ENCODE assay signal across 25 cellular contexts in the genomic region with DNA sequence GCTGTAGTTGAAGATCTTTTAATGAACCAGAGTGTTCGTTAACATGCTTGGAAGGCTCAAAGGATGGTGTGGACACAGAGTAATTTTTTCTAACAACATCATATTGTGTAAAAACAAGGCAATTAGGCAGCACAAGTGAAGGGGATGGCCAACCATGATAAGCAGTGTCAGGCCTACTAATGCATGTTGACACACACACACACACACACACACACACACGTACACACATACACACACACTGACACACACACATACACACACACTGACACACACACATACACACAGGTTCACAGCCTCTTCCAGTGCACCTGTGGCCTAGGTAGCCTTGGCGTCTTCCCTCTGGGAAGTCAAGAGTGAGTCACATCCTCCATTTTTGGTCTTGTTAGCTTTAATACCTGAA. TPM values are rescaled to one million over a fixed set of nuclear protein-coding genes. Genes with fewer than 3 reads are reported as not detected.
DNase-seq lines count a peak whose midpoint lies in the region; ATAC-seq, FAIRE-seq and TF ChIP-seq lines count a peak whose summit lies in the region.
"Had no signal": no experiment of that assay in that cellular context is flagged by ENCODE, and none has a peak within 500 bp of the region (broad histone marks: within the 10 kb centered on the region; RNA-seq: fewer than 3 reads in every experiment).

A gene (plus strand): TSS at position 368 of the 400 bp plus-strand sequence. CDS start 2,122 bp downstream, outside the sequence.

- no peak within 1 kb of the TSS for H4K8ac ChIP-seq in trophoblast cell (ENCODE audit: low read depth, low read length)

- no peak within 1 kb of the TSS for H3K4ac ChIP-seq in trophoblast cell (ENCODE audit: low read depth, low read length)

- no peak within 1 kb of the TSS for H3K4me3 ChIP-seq in astrocyte (ENCODE audit: insufficient read depth, low read depth, low read length)
- H3K4me3 ChIP-seq in trophoblast cell (ENCODE audit: low read depth, low read length) = peak within 1 kb of the TSS; percentile 48
- H3K4me3 ChIP-seq: A549, HAP-1 had no signal

- no peak for ATAC-seq in HG03095 (IDR thresholded peaks at IDR 0.05; ENCODE audit: unreplicated experiment)
- ATAC-seq: A549 had no signal

- H3K79me1 ChIP-seq in trophoblast cell (ENCODE audit: low read length) = no peaks in the 10 kb centered on the region

- DNase-seq in activated naive CD4-positive, alpha-beta T cell (lab: John Stamatoyannopoulos, UW) = no peak
- DNase-seq in astrocyte (ENCODE audit: low read depth) (no peak), trophoblast cell (no peak), midbrain (lab: John Stamatoyannopoulos, UW) (no peak)
- DNase-seq in activated T-helper 2 cell treated with anti-CD3 and anti-CD28 coated beads, Interferon-gamma antibody, Interleukin-2, Interleukin-4, amounts not matched to agents 10 μg/mL and 5 μg/mL and 100 μg/mL, durations not matched to agents 14 hours and 24 hours and 36 hours (ENCODE audit: low spot score) = no peak
- DNase-seq: 8988T; ACHN; AML-193; C1 segment of cervical spinal cord; Calu3; CD4-positive, alpha-beta memory T cell; COR-L47; DMS53; DMS79 treated with DMSO at 0.1 percent for 48 hours; GF-D8; GOT3 had no signal

- no peak within 1 kb of the TSS for H3K4me3 Mint-ChIP-seq in activated naive CD4-positive, alpha-beta T cell treated with anti-CD3 and anti-CD28 coated beads, Interleukin-2, amount 50 U/mL, for 24 hours
- H3K4me3 Mint-ChIP-seq in astrocyte (ENCODE audit: unreplicated experiment) = no peak within 1 kb of the TSS
- H3K4me3 Mint-ChIP-seq in activated T-helper 2 cell treated with anti-CD3 and anti-CD28 coated beads, Interferon-gamma antibody, Interleukin-2, Interleukin-4, amounts not matched to agents 10 μg/mL and 5 μg/mL and 100 μg/mL, durations not matched to agents 14 hours and 24 hours and 36 hours (ENCODE audit: low read depth) = no peak within 1 kb of the TSS
- H3K4me3 Mint-ChIP-seq: CD4-positive, alpha-beta memory T cell had no signal

- H3K9me3 ChIP-seq in astrocyte (ENCODE audit: insufficient read depth, low read depth, low read length) (no peaks in the 10 kb centered on the region), trophoblast cell (ENCODE audit: insufficient read depth, low read depth, low read length) (no peaks in the 10 kb centered on the region)
- H3K9me3 ChIP-seq: A549, HAP-1 had no signal

- H3K36me3 ChIP-seq in astrocyte (ENCODE audit: insufficient read depth, low read length) (no peaks in the 10 kb centered on the region), trophoblast cell (ENCODE audit: control insufficient read depth in 1 of 2, insufficient read depth in 2 of 2, low read length in 2 of 2) (no peaks in the 10 kb centered on the region)
- H3K36me3 ChIP-seq: HAP-1 had no signal

- no peaks in the 10 kb centered on the region for H4K20me1 ChIP-seq in astrocyte (ENCODE audit: insufficient read depth, low read length)

- no peaks in the 10 kb centered on the region for H3K36me3 Mint-ChIP-seq in activated naive CD4-positive, alpha-beta T cell treated with anti-CD3 and anti-CD28 coated beads, Interleukin-2, amount 50 U/mL, for 24 hours
- H3K36me3 Mint-ChIP-seq in astrocyte (ENCODE audit: low read depth, unreplicated experiment) = no peaks in the 10 kb centered on the region
- H3K36me3 Mint-ChIP-seq in activated T-helper 2 cell treated with anti-CD3 and anti-CD28 coated beads, Interferon-gamma antibody, Interleukin-2, Interleukin-4, amounts not matched to agents 10 μg/mL and 5 μg/mL and 100 μg/mL, durations not matched to agents 14 hours and 24 hours and 36 hours (ENCODE audit: low read depth) = no peaks in the 10 kb centered on the region
- H3K36me3 Mint-ChIP-seq: CD4-positive, alpha-beta memory T cell had no signal

- H3K27ac ChIP-seq in astrocyte (ENCODE audit: low read depth, low read length) = no peak within 1 kb of the TSS
- H3K27ac ChIP-seq in trophoblast cell (ENCODE audit: low read depth, low read length) = no peak within 1 kb of the TSS
- H3K27ac ChIP-seq: A549 had no signal

- peak within 1 kb of the TSS; percentile 59 for H3K27ac Mint-ChIP-seq in activated naive CD4-positive, alpha-beta T cell treated with anti-CD3 and anti-CD28 coated beads, Interleukin-2, amount 50 U/mL, for 24 hours
- no peak within 1 kb of the TSS for H3K27ac Mint-ChIP-seq in astrocyte (ENCODE audit: unreplicated experiment)
- no peak within 1 kb of the TSS for H3K27ac Mint-ChIP-seq in activated T-helper 2 cell treated with anti-CD3 and anti-CD28 coated beads, Interferon-gamma antibody, Interleukin-2, Interleukin-4, amounts not matched to agents 10 μg/mL and 5 μg/mL and 100 μg/mL, durations not matched to agents 14 hours and 24 hours and 36 hours
- H3K27ac Mint-ChIP-seq: CD4-positive, alpha-beta memory T cell had no signal

- H3K9ac ChIP-seq in astrocyte (ENCODE audit: low read length) (no peak within 1 kb of the TSS), trophoblast cell (ENCODE audit: low read length) (no peak within 1 kb of the TSS)

- intact Hi-C loops in activated T-helper 2 cell treated with anti-CD3 and anti-CD28 coated beads, Interferon-gamma antibody, Interleukin-2, Interleukin-4, amounts not matched to agents 10 μg/mL and 5 μg/mL and 100 μg/mL, durations not matched to agents 14 hours and 24 hours and 36 hours (cut with micrococcal nuclease) = no loop called here

- H3K27me3 Mint-ChIP-seq in activated naive CD4-positive, alpha-beta T cell treated with anti-CD3 and anti-CD28 coated beads, Interleukin-2, amount 50 U/mL, for 24 hours = no peaks in the 10 kb centered on the region
- peaks cover 2% of the 10 kb centered on the region for H3K27me3 Mint-ChIP-seq in astrocyte (ENCODE audit: low read depth, unreplicated experiment)
- no peaks in the 10 kb centered on the region for H3K27me3 Mint-ChIP-seq in activated T-helper 2 cell treated with anti-CD3 and anti-CD28 coated beads, Interferon-gamma antibody, Interleukin-2, Interleukin-4, amounts not matched to agents 10 μg/mL and 5 μg/mL and 100 μg/mL, durations not matched to agents 14 hours and 24 hours and 36 hours (ENCODE audit: low read depth)
- H3K27me3 Mint-ChIP-seq: CD4-positive, alpha-beta memory T cell had no signal

- no peak for TF ChIP-seq CTCF in astrocyte (IDR thresholded peaks at IDR 0.05; ENCODE audit: insufficient read depth, low read depth, low read length)

- no peak within 1 kb of the TSS for H4K12ac ChIP-seq in trophoblast cell (ENCODE audit: low read depth, low read length)

- no peaks in the 10 kb centered on the region for H3K4me1 Mint-ChIP-seq in activated naive CD4-positive, alpha-beta T cell treated with anti-CD3 and anti-CD28 coated beads, Interleukin-2, amount 50 U/mL, for 24 hours
- H3K4me1 Mint-ChIP-seq in astrocyte (ENCODE audit: low read depth, unreplicated experiment) = peaks cover 4% of the 10 kb centered on the region
- peaks cover 2% of the 10 kb centered on the region for H3K4me1 Mint-ChIP-seq in activated T-helper 2 cell treated with anti-CD3 and anti-CD28 coated beads, Interferon-gamma antibody, Interleukin-2, Interleukin-4, amounts not matched to agents 10 μg/mL and 5 μg/mL and 100 μg/mL, durations not matched to agents 14 hours and 24 hours and 36 hours (ENCODE audit: low read depth)

- no peak within 1 kb of the TSS for H2BK5ac ChIP-seq in trophoblast cell (ENCODE audit: low read depth, low read length, poor library complexity)

- no CpG with 5 or more reads among the region's 3 CpGs for WGBS in trophoblast cell (ENCODE audit: extremely low coverage, insufficient coverage, insufficient read length)

- no peaks in the 10 kb centered on the region for H3K9me3 Mint-ChIP-seq in activated naive CD4-positive, alpha-beta T cell treated with anti-CD3 and anti-CD28 coated beads, Interleukin-2, amount 50 U/mL, for 24 hours
- no peaks in the 10 kb centered on the region for H3K9me3 Mint-ChIP-seq in astrocyte (ENCODE audit: unreplicated experiment)
- H3K9me3 Mint-ChIP-seq in activated T-helper 2 cell treated with anti-CD3 and anti-CD28 coated beads, Interferon-gamma antibody, Interleukin-2, Interleukin-4, amounts not matched to agents 10 μg/mL and 5 μg/mL and 100 μg/mL, durations not matched to agents 14 hours and 24 hours and 36 hours = no peaks in the 10 kb centered on the region
- H3K9me3 Mint-ChIP-seq: CD4-positive, alpha-beta memory T cell had no signal

- no peak within 1 kb of the TSS for H3K14ac ChIP-seq in trophoblast cell (ENCODE audit: low read length)

- no peak within 1 kb of the TSS for H3K23ac ChIP-seq in trophoblast cell (ENCODE audit: low read length)

- no peak within 1 kb of the TSS for H2AK5ac ChIP-seq in trophoblast cell (ENCODE audit: low read length)

- no peak within 1 kb of the TSS for H2BK12ac ChIP-seq in trophoblast cell (ENCODE audit: low read length)

- FAIRE-seq in astrocyte (lab: Jason Lieb, UNC) = peak; percentile 92
- FAIRE-seq: GM12892, H54 had no signal

- H3K4me1 ChIP-seq in astrocyte (ENCODE audit: insufficient read depth, low read length) = no peaks in the 10 kb centered on the region
- H3K4me1 ChIP-seq in trophoblast cell (ENCODE audit: control insufficient read depth in 1 of 2, insufficient read depth in 2 of 2, low read length in 2 of 2) = no peaks in the 10 kb centered on the region
- H3K4me1 ChIP-seq: A549, HAP-1 had no signal

- H3K4me2 ChIP-seq in astrocyte (ENCODE audit: low read length) = no peak within 1 kb of the TSS
- H3K4me2 ChIP-seq in trophoblast cell (ENCODE audit: low read length) = no peak within 1 kb of the TSS
- H3K4me2 ChIP-seq: A549 had no signal

- H3K79me2 ChIP-seq in astrocyte (ENCODE audit: insufficient read depth, low read length) (no peaks in the 10 kb centered on the region), trophoblast cell (ENCODE audit: control insufficient read depth, insufficient read depth, low read length, poor library complexity) (no peaks in the 10 kb centered on the region)

- no peak within 1 kb of the TSS for H2AFZ ChIP-seq in astrocyte (ENCODE audit: low read depth, low read length)
- no peak within 1 kb of the TSS for H2AFZ ChIP-seq in trophoblast cell (ENCODE audit: insufficient read depth, low read length, poor library complexity)

- no peak within 1 kb of the TSS for H4K91ac ChIP-seq in trophoblast cell (ENCODE audit: low read depth, low read length)

- H3K27me3 ChIP-seq in astrocyte (ENCODE audit: insufficient read depth, low read length) (no peaks in the 10 kb centered on the region), trophoblast cell (ENCODE audit: insufficient read depth, low read length) (no peaks in the 10 kb centered on the region)

- no peak within 1 kb of the TSS for H2BK120ac ChIP-seq in trophoblast cell (ENCODE audit: insufficient read depth, low read length, poor library complexity)

- no peak within 1 kb of the TSS for H3K18ac ChIP-seq in trophoblast cell (ENCODE audit: low read length)

RNA-seq across cellular contexts. Expression of the gene that starts here (rescaled TPM):
- not detected in 2 replicates for total RNA-seq in astrocyte
- not detected in 2 replicates for polyA plus RNA-seq in trophoblast cell (2013)
- total RNA-seq in activated T-helper 2 cell treated with anti-CD3 and anti-CD28 coated beads, Interferon-gamma antibody, Interleukin-2, Interleukin-4, amounts not matched to agents 10 μg/mL and 5 μg/mL and 100 μg/mL, durations not matched to agents 14 hours and 24 hours and 36 hours = not detected in 2 replicates
- total RNA-seq: Calu3; CD4-positive, alpha-beta memory T cell; Daoy; G401 had no signal
- polyA plus RNA-seq: A549; BJ; CD4-positive, alpha-beta memory T cell had no signal
